9 cellular contexts compared by ENCODE assay signal in genomic region chr14:98605043-98605442, GRCh38.
"Had no signal": no experiment of that assay in that cellular context is flagged by ENCODE, and none has a peak within 500 bp of the region (broad histone marks: within the 10 kb centered on the region; RNA-seq: fewer than 3 reads in every experiment).

No MANE protein-coding gene starts in this region.

- H3K4me3 ChIP-seq: HAP-1 had no signal

- H3K27ac Mint-ChIP-seq: HFFc6, IgD-negative memory B cell had no signal

- H3K4me1 ChIP-seq: HAP-1 had no signal

- H3K36me3 ChIP-seq: HAP-1 had no signal

- DNase-seq: GOT3, HFFc6, KBM-7 had no signal

- FAIRE-seq: H54, HepG2 had no signal

- H3K36me3 Mint-ChIP-seq: IgD-negative memory B cell had no signal

- H3K27ac ChIP-seq: HL-60 had no signal

- ATAC-seq: HCT116, HepG2 had no signal

- H3K27me3 Mint-ChIP-seq: IgD-negative memory B cell had no signal

- H3K4me1 Mint-ChIP-seq: IgD-negative memory B cell had no signal

- H3K9me3 ChIP-seq: HAP-1 had no signal

- H3K4me3 Mint-ChIP-seq: HFFc6, IgD-negative memory B cell had no signal
